ENCODE assay signal across 8 cellular contexts in the genomic region with DNA sequence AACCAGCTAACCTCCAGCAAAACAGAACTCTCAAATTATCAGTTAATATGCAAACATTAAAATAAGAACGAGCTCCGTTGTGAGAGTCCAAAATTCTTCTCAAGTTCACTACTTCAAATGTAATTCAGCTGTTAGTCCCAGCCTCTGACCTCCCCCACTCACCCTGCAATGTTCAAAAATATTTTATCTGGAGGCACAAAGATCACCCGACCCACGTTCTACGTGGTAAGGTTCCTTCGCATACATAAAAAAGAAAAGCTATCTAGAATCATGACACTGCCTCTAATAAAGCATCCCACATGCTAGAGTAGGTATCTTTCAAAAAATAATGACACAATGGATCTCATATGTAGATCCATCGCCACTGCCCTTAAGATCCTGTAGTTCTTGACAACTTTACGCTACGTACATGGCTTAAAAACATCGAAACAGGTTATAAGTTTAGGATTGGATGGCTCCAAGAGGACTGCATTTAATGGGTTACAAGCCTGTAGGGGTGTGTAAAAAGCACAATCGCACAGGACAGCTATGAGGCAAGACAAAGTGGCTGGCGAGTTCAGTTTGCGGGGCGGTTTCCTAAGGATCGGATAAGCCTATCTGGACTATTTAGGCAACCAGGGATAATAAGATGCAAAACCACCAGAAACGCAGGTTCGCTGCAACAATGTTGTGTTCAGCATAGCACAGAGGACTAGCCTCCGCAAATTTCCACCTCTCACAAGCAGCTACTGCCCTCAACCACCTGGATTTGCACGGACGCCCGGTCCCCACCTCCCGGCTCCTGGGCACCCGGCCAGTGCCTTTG. TPM values are rescaled to one million over a fixed set of nuclear protein-coding genes. Genes with fewer than 3 reads are reported as not detected.
DNase-seq lines count a peak whose midpoint lies in the region; ATAC-seq and TF ChIP-seq lines count a peak whose summit lies in the region.

No MANE protein-coding gene starts in this region.

- peaks cover 24% of the 10 kb centered on the region for H3K36me3 ChIP-seq in KOPT-K1 (ENCODE audit: insufficient read depth, low read length)
- peaks cover 20% of the 10 kb centered on the region for H3K36me3 ChIP-seq in iPS-18a (ENCODE audit: control insufficient read depth, low read depth, low read length)

- H3K27me3 ChIP-seq in iPS-18a (ENCODE audit: control insufficient read depth, insufficient read depth, low read length) = peaks cover 15% of the 10 kb centered on the region

- peak overlapping the region; percentile 96 for H3K27ac Mint-ChIP-seq in stimulated activated memory B cell treated with anti-CD40 and anti-IgM and Interleukin-4, amounts not matched to agents 10 μg/mL and 1 μg/mL and 100 μg/mL, for 72 hours

- peaks cover 14% of the 10 kb centered on the region for H3K36me3 Mint-ChIP-seq in stimulated activated memory B cell treated with anti-CD40 and anti-IgM and Interleukin-4, amounts not matched to agents 10 μg/mL and 1 μg/mL and 100 μg/mL, for 72 hours

- H3K4me3 ChIP-seq in GM12875 (ENCODE audit: low read depth, low read length) = peak overlapping the region; percentile 89
- H3K4me3 ChIP-seq in iPS-18a (ENCODE audit: low read length) = peak overlapping the region; percentile 91

- TF ChIP-seq CTCF in GM12875 (IDR thresholded peaks at IDR 0.05; ENCODE audit: borderline replicate concordance, insufficient read depth, low read depth, low read length) = no peak

- H3K4me1 Mint-ChIP-seq in stimulated activated memory B cell treated with anti-CD40 and anti-IgM and Interleukin-4, amounts not matched to agents 10 μg/mL and 1 μg/mL and 100 μg/mL, for 72 hours = peaks cover 35% of the 10 kb centered on the region

- no peaks in the 10 kb centered on the region for H3K9me3 ChIP-seq in KOPT-K1 (ENCODE audit: insufficient read depth, low read length, poor library complexity, severe bottlenecking)
- H3K9me3 ChIP-seq in iPS-18a (ENCODE audit: control insufficient read depth, low read depth, low read length) = no peaks in the 10 kb centered on the region

- H3K9ac ChIP-seq in iPS-18a (ENCODE audit: low read length) = peak overlapping the region; percentile 96

- H3K9me3 Mint-ChIP-seq in stimulated activated memory B cell treated with anti-CD40 and anti-IgM and Interleukin-4, amounts not matched to agents 10 μg/mL and 1 μg/mL and 100 μg/mL, for 72 hours = peaks cover 4% of the 10 kb centered on the region

- peak; percentile 17 for ATAC-seq in GM21717 (IDR thresholded peaks at IDR 0.05; ENCODE audit: unreplicated experiment)
- ATAC-seq in stimulated activated memory B cell treated with anti-CD40 and anti-IgM and Interleukin-4, amounts not matched to agents 10 μg/mL and 1 μg/mL and 100 μg/mL, for 72 hours = peak; percentile 0

- H3K4me1 ChIP-seq in iPS-18a (ENCODE audit: control insufficient read depth, low read depth, low read length) = peaks cover 23% of the 10 kb centered on the region

- H3K27me3 Mint-ChIP-seq in stimulated activated memory B cell treated with anti-CD40 and anti-IgM and Interleukin-4, amounts not matched to agents 10 μg/mL and 1 μg/mL and 100 μg/mL, for 72 hours = no peaks in the 10 kb centered on the region

- H3K27ac ChIP-seq in KOPT-K1 (ENCODE audit: low read depth, low read length, poor library complexity, severe bottlenecking) = peak overlapping the region; percentile 96
- H3K27ac ChIP-seq in iPS-18a (ENCODE audit: low read length) = peak overlapping the region; percentile 61

- peak; percentile 57 for DNase-seq in amniotic epithelial cell (ENCODE audit: low read depth)
- DNase-seq in occipital lobe (lab: John Stamatoyannopoulos, UW) = no peak
- no peak for DNase-seq in activated CD4-positive, alpha-beta T cell treated with anti-CD3 and anti-CD28 coated beads for 4 hours

- H3K4me3 Mint-ChIP-seq in stimulated activated memory B cell treated with anti-CD40 and anti-IgM and Interleukin-4, amounts not matched to agents 10 μg/mL and 1 μg/mL and 100 μg/mL, for 72 hours = peak overlapping the region; percentile 90

RNA-seq across cellular contexts. Expression of a gene that starts 1.0 kb away (rescaled TPM):
- 72.4 TPM for total RNA-seq in occipital lobe

RNA-seq across cellular contexts. Expression of a gene that starts 35.7 kb away (rescaled TPM):
- total RNA-seq in occipital lobe = 0.16 TPM
